Comparison of ENCODE assay signal across 12 cellular contexts in genomic region chr2:47898089-47898731, GRCh38. TPM values are rescaled to one million over a fixed set of nuclear protein-coding genes. Genes with fewer than 3 reads are reported as not detected.
A peak's percentile ranks its signal among the peaks of the same experiment; 100 is the strongest.
DNase-seq lines count a peak whose midpoint lies in the region; ATAC-seq lines count a peak whose summit lies in the region.
"Had no signal": no experiment of that assay in that cellular context is flagged by ENCODE, and none has a peak within 500 bp of the region (broad histone marks: within the 10 kb centered on the region; RNA-seq: fewer than 3 reads in every experiment).

No MANE protein-coding gene starts in this region.

- 100% methylated on average over 1 of the region's 3 CpGs for WGBS in mesendoderm (ENCODE audit: extremely low coverage, insufficient coverage, low lambda C conversion rate)

- H3K4me2 ChIP-seq in mesendoderm (ENCODE audit: low read length) = no peak overlapping the region

- H3K56ac ChIP-seq in mesendoderm (ENCODE audit: low read length) = no peak overlapping the region

- no peak overlapping the region for H2BK15ac ChIP-seq in mesendoderm (replicated peaks; ENCODE audit: low read depth)

- no peaks in the 10 kb centered on the region for H3K9me3 Mint-ChIP-seq in activated T-cell treated with anti-CD3 and anti-CD28 coated beads, Interleukin-2, amount 50 U/mL, for 4 hours
- no peaks in the 10 kb centered on the region for H3K9me3 Mint-ChIP-seq in activated naive CD8-positive, alpha-beta T cell (ENCODE audit: low read depth)
- H3K9me3 Mint-ChIP-seq in stimulated activated memory B cell treated with anti-CD40 and anti-IgM and Interleukin-4, amounts not matched to agents 10 μg/mL and 1 μg/mL and 100 μg/mL, for 72 hours = no peaks in the 10 kb centered on the region
- H3K9me3 Mint-ChIP-seq: neural crest cell had no signal

- no peak overlapping the region for H3K27ac ChIP-seq in mesendoderm (ENCODE audit: low read depth, low read length)

- H3K4me1 ChIP-seq in mesendoderm (ENCODE audit: control insufficient read depth, low read depth, low read length) = peaks cover 4% of the 10 kb centered on the region

- H3K36me3 Mint-ChIP-seq in activated T-cell treated with anti-CD3 and anti-CD28 coated beads, Interleukin-2, amount 50 U/mL, for 4 hours (ENCODE audit: insufficient read depth) = peaks cover 4% of the 10 kb centered on the region
- H3K36me3 Mint-ChIP-seq in activated naive CD8-positive, alpha-beta T cell = peaks cover 3% of the 10 kb centered on the region
- H3K36me3 Mint-ChIP-seq in stimulated activated memory B cell treated with anti-CD40 and anti-IgM and Interleukin-4, amounts not matched to agents 10 μg/mL and 1 μg/mL and 100 μg/mL, for 72 hours = peaks cover 14% of the 10 kb centered on the region

- H3K36me3 ChIP-seq in MG63 = no peaks in the 10 kb centered on the region; the same call in none of the 2 replicates
- no peaks in the 10 kb centered on the region for H3K36me3 ChIP-seq in mesendoderm (ENCODE audit: control insufficient read depth, insufficient read depth, low read length)

- no peak overlapping the region for H4K8ac ChIP-seq in mesendoderm (ENCODE audit: low read depth, low read length)

- no peak for DNase-seq in activated T-cell treated with anti-CD3 and anti-CD28 coated beads, Interleukin-2, amount 50 U/mL, for 4 hours
- no peak for DNase-seq in activated T-cell treated with anti-CD3 and anti-CD28 coated beads, Interleukin-2, amount 50 U/mL, for 1 hour
- DNase-seq in MG63 (no peak), H4 (ENCODE audit: low spot score) (no peak), mesendoderm (no peak)
- DNase-seq: activated effector memory CD4-positive, alpha-beta T cell treated with anti-CD3 and anti-CD28 coated beads, Interleukin-2, amount 50 U/mL, for 16 hours; AML-193 had no signal

- H3K9me3 ChIP-seq in MG63 = no peaks in the 10 kb centered on the region

- H3K4me3 ChIP-seq in MG63 (no peak overlapping the region), mesendoderm (ENCODE audit: low read length) (no peak overlapping the region)

- H2AK5ac ChIP-seq in mesendoderm (ENCODE audit: low read length) = no peak overlapping the region

- no peaks in the 10 kb centered on the region for H3K27me3 Mint-ChIP-seq in activated T-cell treated with anti-CD3 and anti-CD28 coated beads, Interleukin-2, amount 50 U/mL, for 4 hours (ENCODE audit: low read depth)
- no peaks in the 10 kb centered on the region for H3K27me3 Mint-ChIP-seq in activated naive CD8-positive, alpha-beta T cell
- no peaks in the 10 kb centered on the region for H3K27me3 Mint-ChIP-seq in stimulated activated memory B cell treated with anti-CD40 and anti-IgM and Interleukin-4, amounts not matched to agents 10 μg/mL and 1 μg/mL and 100 μg/mL, for 72 hours

- H4K5ac ChIP-seq in mesendoderm (ENCODE audit: low read length) = no peak overlapping the region

- no peak overlapping the region for H3K4ac ChIP-seq in mesendoderm (ENCODE audit: low read depth, low read length)

- ATAC-seq in activated T-cell treated with anti-CD3 and anti-CD28 coated beads, Interleukin-2, amount 50 U/mL, for 4 hours = peak; percentile 77 to 82
- peak; percentile 54 for ATAC-seq in HG03064 (IDR thresholded peaks at IDR 0.05; ENCODE audit: low read depth, unreplicated experiment)
- ATAC-seq in stimulated activated memory B cell treated with anti-CD40 and anti-IgM and Interleukin-4, amounts not matched to agents 10 μg/mL and 1 μg/mL and 100 μg/mL, for 72 hours = peak; percentile 66
- ATAC-seq: Panc1 had no signal

- H3K4me3 Mint-ChIP-seq in activated T-cell treated with anti-CD3 and anti-CD28 coated beads, Interleukin-2, amount 50 U/mL, for 4 hours = peak overlapping the region; percentile 56
- peak overlapping the region; percentile 65 for H3K4me3 Mint-ChIP-seq in activated naive CD8-positive, alpha-beta T cell
- peak overlapping the region; percentile 44 for H3K4me3 Mint-ChIP-seq in stimulated activated memory B cell treated with anti-CD40 and anti-IgM and Interleukin-4, amounts not matched to agents 10 μg/mL and 1 μg/mL and 100 μg/mL, for 72 hours
- H3K4me3 Mint-ChIP-seq: neural crest cell had no signal

- H3K27me3 ChIP-seq in MG63 (no peaks in the 10 kb centered on the region), mesendoderm (ENCODE audit: insufficient read depth, low read length, poor library complexity) (no peaks in the 10 kb centered on the region)

- no peak overlapping the region for H3K9ac ChIP-seq in mesendoderm (ENCODE audit: low read length)

- peak overlapping the region; percentile 84 for H3K27ac Mint-ChIP-seq in activated naive CD8-positive, alpha-beta T cell
- peak overlapping the region; percentile 81 for H3K27ac Mint-ChIP-seq in stimulated activated memory B cell treated with anti-CD40 and anti-IgM and Interleukin-4, amounts not matched to agents 10 μg/mL and 1 μg/mL and 100 μg/mL, for 72 hours

- peaks cover 51% of the 10 kb centered on the region for H3K79me2 ChIP-seq in mesendoderm (ENCODE audit: control insufficient read depth, insufficient read depth, low read length)

- H3K79me1 ChIP-seq in mesendoderm (ENCODE audit: low read length) = peaks cover 3% of the 10 kb centered on the region

- peaks cover 75% of the 10 kb centered on the region for H3K4me1 Mint-ChIP-seq in activated T-cell treated with anti-CD3 and anti-CD28 coated beads, Interleukin-2, amount 50 U/mL, for 4 hours (ENCODE audit: low read depth)
- peaks cover 85% of the 10 kb centered on the region for H3K4me1 Mint-ChIP-seq in activated naive CD8-positive, alpha-beta T cell (ENCODE audit: low read depth)
- peaks cover 71% of the 10 kb centered on the region for H3K4me1 Mint-ChIP-seq in stimulated activated memory B cell treated with anti-CD40 and anti-IgM and Interleukin-4, amounts not matched to agents 10 μg/mL and 1 μg/mL and 100 μg/mL, for 72 hours

- no peak overlapping the region for H3K23ac ChIP-seq in mesendoderm (ENCODE audit: low read length)

- H3K18ac ChIP-seq in mesendoderm (ENCODE audit: low read length) = no peak overlapping the region

- no peak overlapping the region for H2BK5ac ChIP-seq in mesendoderm (ENCODE audit: low read length)

- no peak overlapping the region for H2BK120ac ChIP-seq in mesendoderm (ENCODE audit: low read depth, low read length)

RNA-seq across cellular contexts. Expression of gene FBXO11, which starts 8.1 kb away (rescaled TPM):
- total RNA-seq in activated T-cell treated with anti-CD3 and anti-CD28 coated beads, Interleukin-2, amount 50 U/mL, for 4 hours = 10 to 100 TPM; 37.1 to 45.1 (median 40.7) TPM
- total RNA-seq in MG63 (2014; rRNA removed; shearing (Covaris generic); ENCODE audit: low replicate concordance) = 22.2 and 22.5 TPM in 2 replicates
- 22.5 and 25.7 TPM in 2 replicates for total RNA-seq in H4 (2014; rRNA removed; shearing (Covaris generic))
- polyA plus RNA-seq in mesendoderm (2013, experiment 1 of 2) = 30.2 TPM
- 27.9 TPM for polyA plus RNA-seq in mesendoderm (2013, experiment 2 of 2)
